Comparison of ENCODE assay signal across 20 cellular contexts in the genomic region with DNA sequence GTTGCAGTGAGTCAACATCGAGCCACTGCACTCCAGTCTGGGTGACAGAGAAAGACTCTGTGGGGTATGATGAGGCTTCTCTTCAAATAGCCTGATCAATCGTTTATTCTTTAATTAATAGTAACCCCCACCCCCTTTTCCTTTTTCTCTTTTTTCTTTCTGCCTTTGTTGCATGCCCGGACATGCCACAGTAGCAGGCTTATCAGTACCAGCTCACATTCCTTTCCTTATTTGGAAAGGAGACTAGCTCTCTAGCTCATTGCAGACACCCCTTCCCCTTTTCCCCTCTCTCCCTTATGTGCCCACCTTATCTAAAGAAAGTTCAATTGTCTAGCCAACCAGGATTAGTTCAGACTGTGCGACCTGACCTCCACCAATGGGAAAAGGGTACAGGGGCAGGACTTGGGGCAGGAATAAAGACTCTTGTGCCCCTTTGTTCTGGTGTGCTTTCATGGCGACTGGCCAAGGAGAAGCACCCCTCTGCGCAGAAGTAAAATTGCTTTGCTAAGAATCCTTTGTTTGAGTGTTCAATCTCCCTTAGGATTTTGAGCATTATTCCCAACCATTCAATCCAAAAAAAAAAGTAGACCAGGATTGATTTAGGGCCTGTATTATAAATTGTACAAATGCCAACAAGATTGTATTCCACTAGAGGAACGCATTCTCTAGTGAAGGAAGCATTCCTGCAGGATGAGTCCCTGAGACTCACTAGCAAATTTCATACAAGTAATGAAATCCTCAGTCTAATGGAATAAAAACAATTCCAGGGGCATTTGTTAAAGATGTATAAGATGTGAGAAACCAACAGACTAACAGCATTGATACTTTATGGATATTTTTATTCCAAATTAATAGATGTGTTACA.
DNase-seq lines count a peak whose midpoint lies in the region; ATAC-seq and TF ChIP-seq lines count a peak whose summit lies in the region.
"Had no signal": no experiment of that assay in that cellular context is flagged by ENCODE, and none has a peak within 500 bp of the region (broad histone marks: within the 10 kb centered on the region; RNA-seq: fewer than 3 reads in every experiment).

No MANE protein-coding gene starts in this region.

- peaks cover 0 to 6% (median 0%) of the 10 kb centered on the region in 4 donors for H3K4me1 ChIP-seq in tibial artery
- H3K4me1 ChIP-seq: upper lobe of right lung had no signal

- peaks cover 0 to 3% of the 10 kb centered on the region in 2 donors for H3K27me3 ChIP-seq in tibial artery

- H3K27me3 Mint-ChIP-seq in activated T-cell treated with anti-CD3 and anti-CD28 coated beads, Interleukin-2, amount 50 U/mL, for 24 hours = peaks cover 4% of the 10 kb centered on the region
- H3K27me3 Mint-ChIP-seq: activated CD4-positive, alpha-beta T cell treated with anti-CD3 and anti-CD28 coated beads, Interleukin-2, amount 10 ng/mL, durations not matched to agents 24 days and 14 days; CD4-positive, alpha-beta T cell had no signal

- DNase-seq in Right ventricle myocardium superior (no peak), Right ventricle myocardium inferior (ENCODE audit: missing footprints) (no peak), dedifferentiated amniotic fluid mesenchymal stem cell (ENCODE audit: extremely low spot score) (peak; percentile 19), iris pigment epithelial cell (ENCODE audit: low read depth) (peak; percentile 20), tibial artery (no peak), amygdala (lab: John Stamatoyannopoulos, UW) (no peak)
- no peak for DNase-seq in activated T-cell treated with anti-CD3 and anti-CD28 coated beads, Interleukin-2, amount 50 U/mL, for 24 hours
- DNase-seq: 8988T; activated CD4-positive, alpha-beta T cell treated with anti-CD3 and anti-CD28 coated beads, Interleukin-2, amount 10 ng/mL, durations not matched to agents 24 days and 14 days; activated T-cell treated with anti-CD3 and anti-CD28 coated beads, Interleukin-2, amount 50 U/mL, for 4 hours; CD4-positive, alpha-beta T cell; cortex of kidney; kidney glomerular epithelial cell; MV-4-11; NCI-H2107; stimulated activated CD4-positive, alpha-beta T cell treated with anti-CD3 and anti-CD28 coated beads, Interleukin-1b, Interleukin-23, amount 100 ng/mL, for 48 hours; stimulated activated CD8-positive, alpha-beta memory T cell treated with anti-CD3 and anti-CD28 coated beads, Interleukin-4, amount 100 ng/mL, for 48 hours; upper lobe of right lung had no signal

- H3K9me3 Mint-ChIP-seq in activated T-cell treated with anti-CD3 and anti-CD28 coated beads, Interleukin-2, amount 50 U/mL, for 24 hours = peaks cover 17% of the 10 kb centered on the region

- no peaks in the 10 kb centered on the region for H3K4me1 Mint-ChIP-seq in activated T-cell treated with anti-CD3 and anti-CD28 coated beads, Interleukin-2, amount 50 U/mL, for 24 hours (ENCODE audit: low read depth)
- H3K4me1 Mint-ChIP-seq: activated CD4-positive, alpha-beta T cell treated with anti-CD3 and anti-CD28 coated beads, Interleukin-2, amount 10 ng/mL, durations not matched to agents 24 days and 14 days had no signal

- H3K27ac ChIP-seq in tibial artery = peak overlapping the region; percentile 52 to 57
- H3K27ac ChIP-seq: upper lobe of right lung had no signal

- H3K27ac Mint-ChIP-seq in activated T-cell treated with anti-CD3 and anti-CD28 coated beads, Interleukin-2, amount 50 U/mL, for 24 hours = no peak overlapping the region
- H3K27ac Mint-ChIP-seq: activated CD4-positive, alpha-beta T cell treated with anti-CD3 and anti-CD28 coated beads, Interleukin-2, amount 10 ng/mL, durations not matched to agents 24 days and 14 days; CD4-positive, alpha-beta T cell; T-helper 2 cell treated with Interferon-gamma antibody and Interleukin-4, amounts not matched to agents 5 μg/mL and 100 μg/mL, for 36 hours had no signal

- TF ChIP-seq CTCF in tibial artery (IDR thresholded peaks at IDR 0.05) = no peak

- H3K36me3 Mint-ChIP-seq in activated T-cell treated with anti-CD3 and anti-CD28 coated beads, Interleukin-2, amount 50 U/mL, for 24 hours (ENCODE audit: low read depth) = no peaks in the 10 kb centered on the region

- no peaks in the 10 kb centered on the region for H3K36me3 ChIP-seq in tibial artery
- H3K36me3 ChIP-seq: upper lobe of right lung had no signal

- no peak overlapping the region for H3K4me3 Mint-ChIP-seq in activated T-cell treated with anti-CD3 and anti-CD28 coated beads, Interleukin-2, amount 50 U/mL, for 24 hours
- H3K4me3 Mint-ChIP-seq: activated CD4-positive, alpha-beta T cell treated with anti-CD3 and anti-CD28 coated beads, Interleukin-2, amount 10 ng/mL, durations not matched to agents 24 days and 14 days; activated T-cell treated with anti-CD3 and anti-CD28 coated beads, Interleukin-2, amount 50 U/mL, for 4 hours; CD4-positive, alpha-beta T cell; T-helper 2 cell treated with Interferon-gamma antibody and Interleukin-4, amounts not matched to agents 5 μg/mL and 100 μg/mL, for 36 hours had no signal

- H3K4me3 ChIP-seq in tibial artery = peak overlapping the region in 1 of 2 donors; percentile 6
- H3K4me3 ChIP-seq: upper lobe of right lung had no signal

- intact Hi-C loops in Right ventricle myocardium superior (cut with DNase I) = no loop called here
- intact Hi-C loops in Right ventricle myocardium inferior (cut with DNase I) = loop anchor here (5.0 kb wide), 1 partner anchor 98 kb away; no protein-coding TSS in a partner anchor
- intact Hi-C loops in tibial artery (cut with DNase I; ENCODE audit: low total_unique reads) = no loop called here

- no peaks in the 10 kb centered on the region for H3K9me3 ChIP-seq in tibial artery
- H3K9me3 ChIP-seq: upper lobe of right lung had no signal

- ATAC-seq in Right ventricle myocardium superior (ENCODE audit: poor library complexity) (peak; percentile 26), Right ventricle myocardium inferior (no peak), HG03175 (IDR thresholded peaks at IDR 0.05; ENCODE audit: unreplicated experiment) (no peak)
- ATAC-seq: activated T-cell treated with anti-CD3 and anti-CD28 coated beads, Interleukin-2, amount 50 U/mL, for 4 hours; upper lobe of right lung had no signal

Comparison
In these comparisons a context has a peak if more than half of its experiments do, and no peak if none do; other contexts are left out.
1. DNase-seq: peak in dedifferentiated amniotic fluid mesenchymal stem cell (single experiment) and iris pigment epithelial cell (single experiment); none in Right ventricle myocardium superior (single experiment), Right ventricle myocardium inferior (single experiment), tibial artery (0 of 2), amygdala (0 of 56) and activated T-cell treated with anti-CD3 and anti-CD28 coated beads, Interleukin-2, amount 50 U/mL, for 24 hours (single experiment).